8 cellular contexts compared by ENCODE assay signal in the genomic region with DNA sequence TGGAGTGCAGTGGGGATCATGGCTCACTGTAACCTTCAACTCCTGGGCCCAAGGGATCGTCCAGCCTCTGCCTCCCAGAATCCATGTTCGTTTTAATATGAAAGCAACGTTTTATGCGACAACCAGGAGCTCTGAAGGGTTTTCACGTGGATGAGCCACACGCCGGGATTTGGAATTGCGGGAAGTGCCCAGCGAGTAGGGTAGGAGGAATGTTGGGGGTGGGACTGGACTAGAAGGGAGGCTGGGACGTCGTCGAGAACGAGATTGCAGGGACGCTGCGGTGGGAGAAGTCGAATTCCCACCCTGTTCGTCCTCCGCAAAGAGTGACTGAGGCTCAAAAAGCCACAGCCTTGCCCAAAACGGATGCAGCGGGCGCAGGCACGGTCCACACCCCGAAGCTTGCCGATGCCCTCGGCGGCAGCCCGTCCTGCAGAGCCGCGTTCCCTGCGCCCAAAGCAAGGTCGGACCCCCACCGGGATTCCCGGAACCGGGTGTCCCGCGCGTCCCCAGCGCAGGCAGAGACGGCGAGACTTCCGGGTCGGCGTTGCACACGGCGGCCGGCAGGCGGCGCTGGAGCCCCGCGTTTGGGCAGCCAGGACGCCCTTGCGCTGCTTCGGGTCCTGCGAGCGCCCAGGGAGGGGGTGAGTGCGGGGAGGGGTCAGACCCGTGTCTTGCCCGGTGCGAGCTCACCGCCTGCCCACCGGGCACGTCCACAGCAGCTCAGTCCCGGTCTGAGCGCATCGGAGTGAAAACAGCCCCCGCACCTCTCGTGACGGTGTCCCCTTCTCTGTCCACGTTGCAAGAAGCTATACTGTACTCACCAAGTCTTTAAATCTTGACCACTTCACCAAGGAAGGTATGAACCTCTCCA.
DNase-seq lines count a peak whose midpoint lies in the region; ATAC-seq and TF ChIP-seq lines count a peak whose summit lies in the region.

No MANE protein-coding gene starts in this region.

- ATAC-seq in GM19035 (IDR thresholded peaks at IDR 0.05; ENCODE audit: unreplicated experiment) (peak; percentile 77), HG03432 (IDR thresholded peaks at IDR 0.05; ENCODE audit: unreplicated experiment) (peak; percentile 89)

- H3K27me3 ChIP-seq in BE2C (no peaks in the 10 kb centered on the region), endocrine pancreas (ENCODE audit: control insufficient read depth, insufficient read depth, low read length) (no peaks in the 10 kb centered on the region)

- peak overlapping the region; percentile 58 for H3K9ac ChIP-seq in endocrine pancreas (ENCODE audit: control insufficient read depth, insufficient read depth, low read length)

- no peaks in the 10 kb centered on the region; the same call in 1 of the 2 replicates for H3K9me3 ChIP-seq in BE2C
- H3K9me3 ChIP-seq in endocrine pancreas (ENCODE audit: control insufficient read depth, low read length) = no peaks in the 10 kb centered on the region
- no peaks in the 10 kb centered on the region for H3K9me3 ChIP-seq in mesodermal cell (ENCODE audit: control insufficient read depth, low read length)

- H3K4me1 ChIP-seq in BE2C = no peaks in the 10 kb centered on the region
- no peaks in the 10 kb centered on the region for H3K4me1 ChIP-seq in endocrine pancreas (ENCODE audit: control insufficient read depth, insufficient read depth, low read length)
- H3K4me1 ChIP-seq in mesodermal cell (ENCODE audit: control insufficient read depth, insufficient read depth, low read length, poor library complexity, severe bottlenecking) = peaks cover 4% of the 10 kb centered on the region

- 1% methylated on average over 60 to 66 of the region's 69 CpGs for WGBS in mesodermal cell (ENCODE audit: insufficient coverage in 2 of 2), 2 experiments

- peak; percentile 85 for DNase-seq in BE2C
- DNase-seq in NCI-H82 (lab: John Stamatoyannopoulos, UW) = peak; percentile 80
- peak; percentile 47 to 70 (median 69) for DNase-seq in activated CD8-positive, alpha-beta memory T cell treated with anti-CD3 and anti-CD28 coated beads for 48 hours (ENCODE audit: low read depth in 2 of 3, low spot score in 2 of 3)
- peak; percentile 51 to 57 for DNase-seq in stimulated activated CD8-positive, alpha-beta memory T cell treated with anti-CD3 and anti-CD28 coated beads, Interleukin-15, amount 100 ng/mL, for 4 hours (ENCODE audit: low read depth in 2 of 2)

- peak overlapping the region; percentile 57 for H3K27ac ChIP-seq in mesodermal cell (ENCODE audit: low read depth, low read length, severe bottlenecking)

- H3K4me3 ChIP-seq in BE2C (ENCODE audit: low read depth, low read length) (peak overlapping the region; percentile 68), endocrine pancreas (ENCODE audit: control insufficient read depth, insufficient read depth, low read length) (peak overlapping the region; percentile 50), mesodermal cell (ENCODE audit: extremely low read depth, insufficient read depth, low read length, poor library complexity, severe bottlenecking) (peak overlapping the region; percentile 50)

- H3K36me3 ChIP-seq in BE2C = no peaks in the 10 kb centered on the region
- H3K36me3 ChIP-seq in endocrine pancreas (ENCODE audit: control insufficient read depth, insufficient read depth, low read length) = no peaks in the 10 kb centered on the region
- no peaks in the 10 kb centered on the region for H3K36me3 ChIP-seq in mesodermal cell (ENCODE audit: control insufficient read depth, insufficient read depth, low read length)

- peak; percentile 88 for TF ChIP-seq CTCF in BE2C (IDR thresholded peaks at IDR 0.05; ENCODE audit: low read depth, low read length)

Comparison
In these comparisons a context has a peak if more than half of its experiments do, and no peak if none do; other contexts are left out.
1. Peak in every context shown above with its lines: DNase-seq, ATAC-seq, H3K4me3 ChIP-seq and H3K27ac ChIP-seq.